In the genomic region with DNA sequence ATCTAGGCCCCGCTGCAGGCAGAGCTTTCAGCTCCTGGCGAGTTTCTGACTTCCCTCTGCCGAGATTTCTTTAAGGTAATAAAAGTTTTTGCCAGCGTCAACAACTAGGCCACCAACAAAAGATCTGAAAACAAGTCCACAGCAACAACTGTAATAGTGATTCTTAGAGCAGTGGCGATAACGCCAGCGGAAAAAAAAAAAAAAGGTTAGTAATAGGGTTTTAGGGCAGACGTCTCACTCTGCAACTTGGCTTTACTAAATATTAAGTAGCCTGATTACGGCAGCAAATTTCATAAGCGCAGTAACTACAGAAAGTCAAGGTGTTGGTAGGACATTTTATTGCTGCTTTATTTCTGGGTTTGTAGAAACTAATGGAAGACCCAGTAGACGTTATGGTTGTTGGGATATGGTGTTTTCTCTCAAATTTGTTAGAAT, we compare ENCODE assay signal across 1 cellular context.
TF ChIP-seq lines count a peak whose summit lies in the region.

No MANE protein-coding gene starts in this region.

TF ChIP-seq in WTC11, 78 proteins besides CTCF, POLR2A, EP300 and RAD21 (continued from another document):
- TF ChIP-seq, protein P1, sequence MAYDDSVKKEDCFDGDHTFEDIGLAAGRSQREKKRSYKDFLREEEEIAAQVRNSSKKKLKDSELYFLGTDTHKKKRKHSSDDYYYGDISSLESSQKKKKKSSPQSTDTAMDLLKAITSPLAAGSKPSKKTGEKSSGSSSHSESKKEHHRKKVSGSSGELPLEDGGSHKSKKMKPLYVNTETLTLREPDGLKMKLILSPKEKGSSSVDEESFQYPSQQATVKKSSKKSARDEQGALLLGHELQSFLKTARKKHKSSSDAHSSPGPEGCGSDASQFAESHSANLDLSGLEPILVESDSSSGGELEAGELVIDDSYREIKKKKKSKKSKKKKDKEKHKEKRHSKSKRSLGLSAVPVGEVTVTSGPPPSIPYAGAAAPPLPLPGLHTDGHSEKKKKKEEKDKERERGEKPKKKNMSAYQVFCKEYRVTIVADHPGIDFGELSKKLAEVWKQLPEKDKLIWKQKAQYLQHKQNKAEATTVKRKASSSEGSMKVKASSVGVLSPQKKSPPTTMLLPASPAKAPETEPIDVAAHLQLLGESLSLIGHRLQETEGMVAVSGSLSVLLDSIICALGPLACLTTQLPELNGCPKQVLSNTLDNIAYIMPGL (CRISPR knock-in tag; IDR thresholded peaks at IDR 0.05): no peak
- TF ChIP-seq, protein P2, sequence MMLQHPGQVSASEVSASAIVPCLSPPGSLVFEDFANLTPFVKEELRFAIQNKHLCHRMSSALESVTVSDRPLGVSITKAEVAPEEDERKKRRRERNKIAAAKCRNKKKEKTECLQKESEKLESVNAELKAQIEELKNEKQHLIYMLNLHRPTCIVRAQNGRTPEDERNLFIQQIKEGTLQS (CRISPR knock-in tag; conservative IDR thresholded peaks at IDR 0.05): no peak
- TF ChIP-seq, protein P3, sequence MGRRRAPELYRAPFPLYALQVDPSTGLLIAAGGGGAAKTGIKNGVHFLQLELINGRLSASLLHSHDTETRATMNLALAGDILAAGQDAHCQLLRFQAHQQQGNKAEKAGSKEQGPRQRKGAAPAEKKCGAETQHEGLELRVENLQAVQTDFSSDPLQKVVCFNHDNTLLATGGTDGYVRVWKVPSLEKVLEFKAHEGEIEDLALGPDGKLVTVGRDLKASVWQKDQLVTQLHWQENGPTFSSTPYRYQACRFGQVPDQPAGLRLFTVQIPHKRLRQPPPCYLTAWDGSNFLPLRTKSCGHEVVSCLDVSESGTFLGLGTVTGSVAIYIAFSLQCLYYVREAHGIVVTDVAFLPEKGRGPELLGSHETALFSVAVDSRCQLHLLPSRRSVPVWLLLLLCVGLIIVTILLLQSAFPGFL (CRISPR knock-in tag; IDR thresholded peaks at IDR 0.05; ENCODE audit: borderline replicate concordance): no peak
- TF ChIP-seq RELA (CRISPR knock-in tag; IDR thresholded peaks at IDR 0.05; ENCODE audit: borderline replicate concordance): no peak
